21 cellular contexts compared by ENCODE assay signal in genomic region chr2:150150137-150150536, GRCh38.
DNase-seq lines count a peak whose midpoint lies in the region; ATAC-seq, FAIRE-seq and TF ChIP-seq lines count a peak whose summit lies in the region.
"Had no signal": no experiment of that assay in that cellular context is flagged by ENCODE, and none has a peak within 500 bp of the region (broad histone marks: within the 10 kb centered on the region; RNA-seq: fewer than 3 reads in every experiment).

No MANE protein-coding gene starts in this region.

- H3K9ac ChIP-seq in liver (ENCODE audit: low read depth in 1 of 2, low read length in 2 of 2) (no peak overlapping the region), HepG2 (ENCODE audit: insufficient read depth, low read depth, low read length) (no peak overlapping the region)
- H3K9ac ChIP-seq: BLaER1 treated with 17β-estradiol and CSF1 and Interleukin-3, amounts not matched to agents 10 nM and 100 nM; GM23248 had no signal

- no peaks in the 10 kb centered on the region for H3K79me2 ChIP-seq in HepG2 (ENCODE audit: insufficient read depth, low read length)

- intact Hi-C loops in HepG2 (cut with micrococcal nuclease; ENCODE audit: unreplicated experiment) (no loop called here), left colon (cut with DNase I, micrococcal nuclease) (no loop called here), pancreas (cut with DNase I) (no loop called here)

- no peak overlapping the region for H3K4me3 ChIP-seq in liver (ENCODE audit: low read depth in 1 of 3, low read length in 3 of 3)
- H3K4me3 ChIP-seq in HepG2 (replicated peaks in 1 of 3; ENCODE audit: insufficient read depth in 1 of 3, low read depth in 2 of 3, low read length in 3 of 3): no peak overlapping the region
- no peak overlapping the region for H3K4me3 ChIP-seq in pancreas
- H3K4me3 ChIP-seq: BLaER1 treated with 17β-estradiol and CSF1 and Interleukin-3, amounts not matched to agents 10 nM and 100 nM; GM23248 had no signal

- H3K27me3 ChIP-seq in liver (ENCODE audit: control insufficient read depth in 4 of 4, insufficient read depth in 4 of 4, low read length in 3 of 4) (no peaks in the 10 kb centered on the region), HepG2 (ENCODE audit: control insufficient read depth in 1 of 2, insufficient read depth in 2 of 2, low read length in 2 of 2) (no peaks in the 10 kb centered on the region), pancreas (no peaks in the 10 kb centered on the region)
- H3K27me3 ChIP-seq: BE2C had no signal

- H3K9me3 ChIP-seq in liver (ENCODE audit: control insufficient read depth in 4 of 4, low read length in 3 of 4) (peaks cover 2 to 15% (median 8%) of the 10 kb centered on the region in 4 donors), HepG2 (ENCODE audit: low read length) (peaks cover 49% of the 10 kb centered on the region), pancreas (no peaks in the 10 kb centered on the region)
- H3K9me3 ChIP-seq: BE2C had no signal

- H3K4me2 ChIP-seq in HepG2 (ENCODE audit: low read depth, low read length): no peak overlapping the region
- H3K4me2 ChIP-seq: BLaER1 treated with 17β-estradiol and CSF1 and Interleukin-3, amounts not matched to agents 10 nM and 100 nM had no signal

- no peak for ATAC-seq in HepG2
- ATAC-seq in left colon: peak; percentile 89
- no peak for ATAC-seq in pancreas
- ATAC-seq in HG03095 (IDR thresholded peaks at IDR 0.05; ENCODE audit: unreplicated experiment): no peak
- no peak for ATAC-seq in GM18511 (IDR thresholded peaks at IDR 0.05; ENCODE audit: unreplicated experiment)

- FAIRE-seq in HepG2 (lab: Jason Lieb, UNC): no peak
- peak; percentile 63 for FAIRE-seq in pancreas (lab: Jason Lieb, UNC)
- FAIRE-seq: A204.1, GM12892, GM19239, H1 had no signal

- H3K27ac ChIP-seq in liver (ENCODE audit: low read depth in 1 of 2, low read length in 2 of 2) (no peak overlapping the region), HepG2 (ENCODE audit: extremely low read length, insufficient read depth, low read length) (no peak overlapping the region), pancreas (no peak overlapping the region)
- H3K27ac ChIP-seq: 22Rv1; BLaER1 treated with 17β-estradiol and CSF1 and Interleukin-3, amounts not matched to agents 10 nM and 100 nM; GM23248 had no signal

- no peak for DNase-seq in HepG2 (ENCODE audit: low spot score)
- DNase-seq in left colon: no peak
- DNase-seq in pancreas: no peak
- no peak for DNase-seq in SW480 (ENCODE audit: low spot score)
- DNase-seq: BE2C; Calu3; CD4-positive, alpha-beta T cell; COR-L47; DMS79 treated with DMSO at 0.1 percent for 48 hours; GM23248; H7; HCEC 1CT had no signal

- no peak for TF ChIP-seq EP300 in HepG2 (IDR thresholded peaks at IDR 0.05; ENCODE audit: low read depth in 2 of 2, low read length in 2 of 2)
- TF ChIP-seq EP300 in HepG2 (CRISPR knock-in tag; IDR thresholded peaks at IDR 0.05; ENCODE audit: borderline replicate concordance): no peak

- TF ChIP-seq POLR2A in HepG2 (IDR thresholded peaks at IDR 0.05; ENCODE audit: insufficient read depth in 1 of 2, low read depth in 2 of 2, low read length in 2 of 2): no peak

- POLR2A ChIA-PET in HepG2 (lab: Yijun Ruan, JAX): no interaction called here

- 21% methylated on average over 2 of the region's 2 CpGs for WGBS in liver
- under 1% methylated on average over 2 of the region's 2 CpGs for WGBS in HepG2 (ENCODE audit: low lambda C conversion rate)
- WGBS in pancreas, 2 donors: 26 to 27% methylated on average over 2 of the region's 2 CpGs

- CTCF ChIA-PET in HepG2 (lab: Yijun Ruan, JAX; ENCODE audit: low intra/inter-chr PET ratio, low total read pairs): no interaction called here

- TF ChIP-seq RAD21 in liver (IDR thresholded peaks at IDR 0.05) (no peak), HepG2 (CRISPR knock-in tag; IDR thresholded peaks at IDR 0.05) (no peak)

- TF ChIP-seq CTCF in liver (IDR thresholded peaks at IDR 0.05; ENCODE audit: low read depth, low read length, missing input control) (no peak), HepG2 (CRISPR knock-in tag; IDR thresholded peaks at IDR 0.05) (no peak), pancreas (IDR thresholded peaks at IDR 0.05) (no peak)

- in situ Hi-C loops in HepG2 (cut with HindIII; ENCODE audit: extremely low pct_ligation_motif_present, low pct_unique_long_range_greater_than_20kb): no loop called here

- BruUV-seq in HepG2 (replicated peaks; lab: Mats Ljungman, UMichigan): no TSS peak

- peaks cover 0 to 12% (median 7%) of the 10 kb centered on the region in 4 donors for H3K4me1 ChIP-seq in liver (ENCODE audit: control insufficient read depth in 4 of 4, insufficient read depth in 4 of 4, low read length in 3 of 4)
- no peaks in the 10 kb centered on the region for H3K4me1 ChIP-seq in HepG2 (ENCODE audit: insufficient read depth, low read length)
- no peaks in the 10 kb centered on the region for H3K4me1 ChIP-seq in pancreas
- H3K4me1 ChIP-seq: BE2C had no signal

- no peak overlapping the region for H2AFZ ChIP-seq in HepG2 (ENCODE audit: low read length)
- H2AFZ ChIP-seq: GM23248 had no signal

- no peaks in the 10 kb centered on the region for H4K20me1 ChIP-seq in HepG2 (ENCODE audit: insufficient read depth, low read length)
- H4K20me1 ChIP-seq: BLaER1 treated with 17β-estradiol and CSF1 and Interleukin-3, amounts not matched to agents 10 nM and 100 nM had no signal

- H3K36me3 ChIP-seq in liver (ENCODE audit: control insufficient read depth in 4 of 4, insufficient read depth in 3 of 4, low read depth in 1 of 4, low read length in 3 of 4): no peaks in the 10 kb centered on the region
- H3K36me3 ChIP-seq in HepG2 (replicated peaks in 1 of 2; ENCODE audit: control insufficient read depth in 1 of 2, insufficient read depth in 2 of 2, low read length in 2 of 2): no peaks in the 10 kb centered on the region
- no peaks in the 10 kb centered on the region for H3K36me3 ChIP-seq in pancreas
- H3K36me3 ChIP-seq: BE2C had no signal

TF ChIP-seq in liver, 16 proteins besides CTCF, POLR2A, EP300 and RAD21:
- TF ChIP-seq HNF4A (conservative IDR thresholded peaks at IDR 0.05) (peak; percentile 26 to 49), JUND (IDR thresholded peaks at IDR 0.05) (no peak)

TF ChIP-seq in HepG2, 621 proteins besides CTCF, POLR2A, EP300 and RAD21:
- no peak for TF ChIP-seq ZBTB33 (CRISPR knock-in tag; IDR thresholded peaks at IDR 0.05)
- no peak for TF ChIP-seq GABPA (IDR thresholded peaks at IDR 0.05; ENCODE audit: low read depth, low read length)
- TF ChIP-seq GABPA (CRISPR knock-in tag; IDR thresholded peaks at IDR 0.05; ENCODE audit: low read depth): no peak
- TF ChIP-seq FOXP4 (CRISPR knock-in tag; IDR thresholded peaks at IDR 0.05): no peak
- TF ChIP-seq CBFB (CRISPR knock-in tag; IDR thresholded peaks at IDR 0.05): no peak
- TF ChIP-seq ZBTB42 (CRISPR knock-in tag; IDR thresholded peaks at IDR 0.05): no peak
